10 cellular contexts compared by ENCODE assay signal in the genomic region with DNA sequence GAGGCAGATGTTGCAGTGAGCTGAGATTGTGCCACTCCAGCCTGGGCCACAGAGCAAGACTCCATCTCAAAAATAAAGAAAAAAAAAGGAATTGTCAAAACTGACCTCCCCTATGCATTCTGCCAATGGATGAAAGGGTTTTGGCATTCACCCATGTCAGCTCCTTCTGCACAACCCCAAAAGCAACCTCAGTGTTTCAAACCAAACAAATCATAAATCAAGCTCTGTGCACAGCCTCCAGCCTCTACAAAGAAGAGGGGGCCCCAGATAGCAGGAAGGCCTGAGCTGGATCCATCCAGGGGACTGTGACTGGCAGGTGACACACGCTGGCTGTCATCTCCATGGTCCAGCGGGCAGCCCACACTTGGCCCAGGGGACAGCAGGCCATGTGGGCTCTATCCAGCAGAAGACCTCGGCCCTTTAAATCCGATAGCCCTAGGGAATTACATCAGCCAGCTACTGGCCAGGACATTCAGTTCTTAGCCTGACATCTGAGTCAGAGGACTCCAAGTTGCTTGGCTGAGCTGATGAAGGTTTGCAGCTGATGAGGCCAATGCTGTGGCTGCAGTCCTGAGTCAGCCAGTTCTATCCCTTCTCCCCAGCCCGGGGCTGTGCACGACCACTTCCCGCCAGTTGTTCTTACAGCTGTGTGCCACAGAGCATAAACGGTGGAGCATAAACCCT. TPM values are rescaled to one million over a fixed set of nuclear protein-coding genes. Genes with fewer than 3 reads are reported as not detected.
DNase-seq lines count a peak whose midpoint lies in the region; ATAC-seq, FAIRE-seq and TF ChIP-seq lines count a peak whose summit lies in the region.
"Had no signal": no experiment of that assay in that cellular context is flagged by ENCODE, and none has a peak within 500 bp of the region (broad histone marks: within the 10 kb centered on the region; RNA-seq: fewer than 3 reads in every experiment).

No MANE protein-coding gene starts in this region.

- peak; percentile 47 for DNase-seq in BJ (ENCODE audit: low read depth)
- peak; percentile 29 to 45 for DNase-seq in SJCRH30
- DNase-seq in foreskin melanocyte: peak; percentile 4
- DNase-seq in psoas muscle: peak; percentile 88 to 94
- DNase-seq in stimulated activated CD4-positive, alpha-beta T cell treated with anti-CD3 and anti-CD28 coated beads, Interleukin-4, amount 100 ng/mL, for 4 hours: no peak
- DNase-seq in stimulated activated CD8-positive, alpha-beta memory T cell treated with anti-CD3 and anti-CD28 coated beads, Interleukin-4, amount 100 ng/mL, for 48 hours: no peak
- DNase-seq in GM19239 (ENCODE audit: insufficient read length, low spot score): no peak

- H3K27me3 ChIP-seq in BJ (ENCODE audit: control insufficient read depth, insufficient read depth, low read length) (peaks cover 2% of the 10 kb centered on the region; the same call in 1 of the 2 replicates), SJCRH30 (peaks cover 15% of the 10 kb centered on the region; the same call in 1 of the 2 replicates), psoas muscle (ENCODE audit: insufficient read depth in 3 of 3, low read length in 2 of 3) (no peaks in the 10 kb centered on the region)

- 12 to 29% (median 14%) methylated on average over 8 of the region's 8 CpGs for WGBS in psoas muscle, 3 donors

- ATAC-seq in psoas muscle: peak; percentile 86 to 92 (median 88)
- no peak for ATAC-seq in HG03565 (IDR thresholded peaks at IDR 0.05; ENCODE audit: unreplicated experiment)

- CTCF ChIA-PET in BJ (lab: Yijun Ruan, JAX): interaction anchor here (0.9 to 2.0 kb wide), 3 partner anchors 12 to 661 kb away, joined by 3 to 5 read pairs (median 4); no protein-coding TSS in a partner anchor

- TF ChIP-seq CTCF in BJ (IDR thresholded peaks at IDR 0.05; ENCODE audit: insufficient read depth, low read depth, low read length): no peak
- no peak for TF ChIP-seq CTCF in psoas muscle (IDR thresholded peaks at IDR 0.05)

- intact Hi-C loops in psoas muscle (cut with DNase I): loop anchor here (1.0 to 5.0 kb wide), 2 partner anchors 28 to 155 kb away; no protein-coding TSS in a partner anchor

- H3K4me3 ChIP-seq in BJ (ENCODE audit: low read depth, low read length): no peak overlapping the region
- no peak overlapping the region for H3K4me3 ChIP-seq in SJCRH30
- H3K4me3 ChIP-seq in psoas muscle: peak overlapping the region; percentile 5

- H3K36me3 ChIP-seq in BJ (ENCODE audit: control insufficient read depth, insufficient read depth, low read length) (no peaks in the 10 kb centered on the region), SJCRH30 (no peaks in the 10 kb centered on the region), psoas muscle (ENCODE audit: insufficient read depth in 1 of 2, low read depth in 1 of 2) (no peaks in the 10 kb centered on the region)

- H3K4me1 ChIP-seq in SJCRH30 (no peaks in the 10 kb centered on the region; the same call in 1 of the 2 replicates), psoas muscle (peaks cover 60% of the 10 kb centered on the region)

- H3K27ac ChIP-seq in SJCRH30 (no peak overlapping the region), psoas muscle (peak overlapping the region; percentile 94)

- FAIRE-seq in GM19239 (lab: Jason Lieb, UNC): no peak
- FAIRE-seq: colon, TTC549 had no signal

- POLR2A ChIA-PET in BJ (lab: Charles Lee): no interaction called here

- no peaks in the 10 kb centered on the region for H3K9me3 ChIP-seq in SJCRH30 (replicated peaks)
- no peaks in the 10 kb centered on the region for H3K9me3 ChIP-seq in psoas muscle

RNA-seq across cellular contexts. Expression of a gene that starts 52.0 kb away (rescaled TPM):
- polyA plus RNA-seq in BJ (2011; rRNA removed) (8.3 and 11.1 TPM in 2 replicates), psoas muscle (1 to 10 TPM; 2.7 to 8.0 (median 7.9) TPM)
- 7.8 TPM in 2 replicates for polyA minus RNA-seq in BJ (2011; rRNA and poly(A)+ RNA removed)
- 52.4 and 62.4 TPM in 2 replicates for total RNA-seq in SJCRH30 (2014; rRNA removed; shearing (Covaris generic))
- 10 to 100 TPM in 1 of 4 donors, 1 to 10 TPM in 3; 3.9 to 13.4 (median 6.8) TPM for total RNA-seq in psoas muscle

Comparison
In these comparisons a context has a peak if more than half of its experiments do, and no peak if none do; other contexts are left out.
1. DNase-seq: peak in BJ (single experiment), SJCRH30 (2 of 2), foreskin melanocyte (single experiment) and psoas muscle (2 of 2); none in stimulated activated CD4-positive, alpha-beta T cell treated with anti-CD3 and anti-CD28 coated beads, Interleukin-4, amount 100 ng/mL, for 4 hours (0 of 2), stimulated activated CD8-positive, alpha-beta memory T cell treated with anti-CD3 and anti-CD28 coated beads, Interleukin-4, amount 100 ng/mL, for 48 hours (single experiment) and GM19239 (single experiment).